Comparison of ENCODE assay signal across 23 cellular contexts in the genomic region with DNA sequence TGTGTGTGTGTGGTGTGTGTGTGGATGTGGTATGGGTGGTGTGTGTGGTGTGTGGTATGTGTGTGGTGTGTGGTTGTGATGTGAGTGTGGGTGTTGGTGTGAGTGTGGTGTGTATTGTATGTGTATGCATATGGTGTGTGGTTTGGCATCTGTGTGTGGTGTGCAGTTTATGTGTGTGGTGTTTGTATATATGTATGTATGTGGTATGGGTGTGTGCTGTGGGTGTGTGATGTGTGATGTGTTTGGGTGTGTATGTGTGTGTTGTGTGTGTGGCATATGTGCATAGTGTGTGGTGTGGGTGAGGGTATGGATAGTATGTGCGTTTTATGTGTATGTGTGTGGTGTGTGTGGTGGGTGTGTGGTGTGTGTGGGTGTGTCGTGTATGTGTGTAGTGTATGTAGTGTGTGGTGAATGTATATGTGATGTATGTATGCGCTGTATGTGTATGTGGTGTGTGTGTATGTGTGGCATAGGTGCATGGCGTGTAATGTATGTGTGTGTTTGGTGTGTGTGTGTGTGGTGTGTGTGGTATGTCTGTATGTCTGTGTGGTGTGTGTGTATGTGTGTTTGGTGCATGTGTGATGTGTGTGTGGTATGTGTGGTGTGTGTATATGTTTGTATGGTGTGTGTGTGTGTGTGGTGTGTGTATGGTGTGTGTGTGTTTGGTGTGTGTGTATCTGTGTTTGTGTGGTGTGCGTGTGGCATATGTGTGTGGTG. TPM values are rescaled to one million over a fixed set of nuclear protein-coding genes. Genes with fewer than 3 reads are reported as not detected.
DNase-seq lines count a peak whose midpoint lies in the region; ATAC-seq and TF ChIP-seq lines count a peak whose summit lies in the region.
"Had no signal": no experiment of that assay in that cellular context is flagged by ENCODE, and none has a peak within 500 bp of the region (broad histone marks: within the 10 kb centered on the region; RNA-seq: fewer than 3 reads in every experiment).

No MANE protein-coding gene starts in this region.

- POLR2A ChIA-PET in IMR-90 (lab: Charles Lee; ENCODE audit: unreplicated experiment), result no interaction called here
- POLR2A ChIA-PET in CD4-positive, alpha-beta T cell (lab: Charles Lee), result no interaction called here

- no peak overlapping the region for H2AK9ac ChIP-seq in IMR-90 (replicated peaks; ENCODE audit: low read depth, low read length, poor library complexity)

- H3K4me1 ChIP-seq in IMR-90 (ENCODE audit: control insufficient read depth, insufficient read depth, low read length), result peaks cover 4% of the 10 kb centered on the region; the same call in 1 of the 2 replicates
- peaks cover 7% of the 10 kb centered on the region for H3K4me1 ChIP-seq in mesenchymal stem cell (ENCODE audit: control insufficient read depth, insufficient read depth, low read depth, low read length)

- H2BK5ac ChIP-seq in IMR-90 (ENCODE audit: low read depth, low read length, poor library complexity, severe bottlenecking) (peak overlapping the region; percentile 93), mesenchymal stem cell (ENCODE audit: low read depth, low read length, poor library complexity, severe bottlenecking) (no peak overlapping the region)

- H3K4me1 Mint-ChIP-seq in CD4-positive, alpha-beta T cell (ENCODE audit: low read depth), result no peaks in the 10 kb centered on the region

- H2BK15ac ChIP-seq in IMR-90 (ENCODE audit: low read depth, low read length), result no peak overlapping the region
- H2BK15ac ChIP-seq in mesenchymal stem cell (ENCODE audit: low read depth, poor library complexity, severe bottlenecking), result no peak overlapping the region

- H3K27me3 Mint-ChIP-seq in CD4-positive, alpha-beta T cell, result no peaks in the 10 kb centered on the region

- TF ChIP-seq CTCF in IMR-90 (conservative IDR thresholded peaks at IDR 0.05; ENCODE audit: low read depth, low read length), result no peak
- TF ChIP-seq CTCF in CD4-positive, alpha-beta T cell (IDR thresholded peaks at IDR 0.05), result no peak

- TF ChIP-seq RAD21 in IMR-90 (IDR thresholded peaks at IDR 0.05; ENCODE audit: low read length), result no peak

- no TSS peak for BruUV-seq in IMR-90 (replicated peaks; lab: Mats Ljungman, UMichigan)

- H3K9ac ChIP-seq in IMR-90 (ENCODE audit: low read depth, low read length) (no peak overlapping the region), mesenchymal stem cell (ENCODE audit: low read length) (no peak overlapping the region)
- H3K9ac ChIP-seq: GM23248 had no signal

- H3K9me1 ChIP-seq in IMR-90 (ENCODE audit: insufficient read depth, low read length), result peaks cover 11% of the 10 kb centered on the region

- no peak overlapping the region for H3K23ac ChIP-seq in IMR-90 (ENCODE audit: low read depth, low read length)
- peak overlapping the region in 1 of 2 experiments; percentile 38 for H3K23ac ChIP-seq in mesenchymal stem cell (ENCODE audit: low read length in 2 of 2)

- intact Hi-C loops in Right ventricle myocardium inferior (cut with DNase I), result no loop called here
- intact Hi-C loops in cardiac septum (cut with DNase I), result no loop called here
- intact Hi-C loops in IMR-90 (cut with micrococcal nuclease), result no loop called here
- intact Hi-C loops in CD4-positive, alpha-beta T cell (cut with DNase I, micrococcal nuclease), result no loop called here

- no peak overlapping the region for H4K5ac ChIP-seq in IMR-90 (ENCODE audit: low read depth, low read length)

- H4K8ac ChIP-seq in IMR-90 (ENCODE audit: low read depth in 2 of 2, low read length in 2 of 2) (no peak overlapping the region), mesenchymal stem cell (ENCODE audit: low read length) (no peak overlapping the region)

- H3K79me1 ChIP-seq in IMR-90 (ENCODE audit: low read depth in 1 of 2, low read length in 2 of 2) (no peaks in the 10 kb centered on the region), mesenchymal stem cell (replicated peaks; ENCODE audit: low read length, poor library complexity, severe bottlenecking) (no peaks in the 10 kb centered on the region)

- dilution Hi-C loops in IMR-90 (cut with HindIII; ENCODE audit: low sequenced_read_pairs, unreplicated experiment), result no loop called here

- H3K18ac ChIP-seq in IMR-90 (ENCODE audit: low read depth, low read length) (no peak overlapping the region), mesenchymal stem cell (ENCODE audit: low read depth in 1 of 2, low read length in 2 of 2) (peak overlapping the region in 1 of 2 experiments; percentile 65)

- no peaks in the 10 kb centered on the region; the same call in 1 of the 2 replicates for H4K20me1 ChIP-seq in IMR-90 (ENCODE audit: insufficient read depth, low read length)

- H3K4me3 Mint-ChIP-seq in CD4-positive, alpha-beta T cell, result no peak overlapping the region

- H3K27ac ChIP-seq in IMR-90 (ENCODE audit: insufficient read depth, low read length) (no peak overlapping the region), mesenchymal stem cell (ENCODE audit: low read length, poor library complexity, severe bottlenecking) (no peak overlapping the region)
- no peak overlapping the region for H3K27ac ChIP-seq in CD4-positive, alpha-beta T cell (ENCODE audit: low read depth, low read length)
- H3K27ac ChIP-seq: C4-2B, GM23248, PC-9, SK-N-MC had no signal

- H2AFZ ChIP-seq in IMR-90 (replicated peaks; ENCODE audit: low read length, poor library complexity) (no peak overlapping the region), mesenchymal stem cell (ENCODE audit: low read depth, low read length) (no peak overlapping the region)
- H2AFZ ChIP-seq: GM23248, PC-9 had no signal

- in situ Hi-C loops in IMR-90 (cut with MboI; ENCODE audit: low sequenced_read_pairs), result no loop called here

- H2BK20ac ChIP-seq in IMR-90 (ENCODE audit: low read depth, low read length), result no peak overlapping the region

- 87% methylated on average over 3 of the region's 5 CpGs; no CpG with 5 or more reads in 1 of the 2 experiments for WGBS in IMR-90 (ENCODE audit: extremely low coverage in 2 of 2, insufficient read length in 1 of 2), 2 experiments
- WGBS in mesenchymal stem cell, result 95% methylated on average over 5 of the region's 5 CpGs

- no peaks in the 10 kb centered on the region for H3K9me3 Mint-ChIP-seq in CD4-positive, alpha-beta T cell

- ATAC-seq in Right ventricle myocardium inferior, result peak; percentile 8
- no peak for ATAC-seq in IMR-90 (ENCODE audit: low read depth)
- no peak for ATAC-seq in CD4-positive, alpha-beta T cell (ENCODE audit: poor library complexity)
- ATAC-seq: HCT116 had no signal

- H3K4me3 ChIP-seq in IMR-90 (ENCODE audit: insufficient read depth, low read depth, low read length) (no peak overlapping the region), mesenchymal stem cell (ENCODE audit: insufficient read depth in 1 of 2, low read depth in 1 of 2, low read length in 2 of 2) (no peak overlapping the region)
- H3K4me3 ChIP-seq: GM23248, PC-9, SK-N-MC had no signal

- H3K14ac ChIP-seq in IMR-90 (replicated peaks; ENCODE audit: low read depth, low read length), result no peak overlapping the region
- H3K14ac ChIP-seq in mesenchymal stem cell (ENCODE audit: low read length in 2 of 2), result peak overlapping the region in 1 of 2 experiments; percentile 81

- peaks cover 3% of the 10 kb centered on the region for H3K36me3 Mint-ChIP-seq in CD4-positive, alpha-beta T cell (ENCODE audit: low read depth)

- H3K36me3 ChIP-seq in IMR-90 (ENCODE audit: control insufficient read depth, insufficient read depth, low read length) (no peaks in the 10 kb centered on the region), mesenchymal stem cell (ENCODE audit: control insufficient read depth in 1 of 2, insufficient read depth in 2 of 2, low read depth in 1 of 2, low read length in 2 of 2) (peaks cover 0 to 1% of the 10 kb centered on the region in 2 experiments)

- H3K4ac ChIP-seq in IMR-90 (ENCODE audit: low read depth, low read length) (no peak overlapping the region), mesenchymal stem cell (ENCODE audit: low read depth in 1 of 2, low read length in 2 of 2) (no peak overlapping the region)

- peak overlapping the region; percentile 71; the same call in 1 of the 2 replicates for H2AK5ac ChIP-seq in IMR-90 (ENCODE audit: low read depth, low read length)
- H2AK5ac ChIP-seq in mesenchymal stem cell (ENCODE audit: low read length, severe bottlenecking), result no peak overlapping the region

- peaks cover 16% of the 10 kb centered on the region for H3K27me3 ChIP-seq in IMR-90 (ENCODE audit: control insufficient read depth, insufficient read depth, low read length)
- H3K27me3 ChIP-seq in mesenchymal stem cell (ENCODE audit: control insufficient read depth in 1 of 2, insufficient read depth in 1 of 2, low read length in 2 of 2), result peaks cover 21 to 25% of the 10 kb centered on the region in 2 experiments
- H3K27me3 ChIP-seq in CD4-positive, alpha-beta T cell (ENCODE audit: control insufficient read depth, insufficient read depth, low read length), result no peaks in the 10 kb centered on the region

- H2BK120ac ChIP-seq in IMR-90 (ENCODE audit: low read depth, low read length) (no peak overlapping the region), mesenchymal stem cell (ENCODE audit: low read depth, low read length) (no peak overlapping the region)

- no peak overlapping the region for H3K56ac ChIP-seq in IMR-90 (ENCODE audit: extremely low read depth, insufficient read depth, low read length)

- no peak for TF ChIP-seq POLR2A in IMR-90 (IDR thresholded peaks at IDR 0.05; ENCODE audit: low read depth, low read length)

- H4K91ac ChIP-seq in IMR-90 (ENCODE audit: insufficient read depth, low read depth, low read length) (no peak overlapping the region), mesenchymal stem cell (ENCODE audit: low read length) (peak overlapping the region; percentile 5)

- H2BK12ac ChIP-seq in mesenchymal stem cell (ENCODE audit: low read length in 2 of 2), result no peak overlapping the region

- CTCF ChIA-PET in IMR-90 (lab: Yijun Ruan, JAX), result no interaction called here
- CTCF ChIA-PET in CD4-positive, alpha-beta T cell (lab: Charles Lee), result no interaction called here

- DNase-seq in Right ventricle myocardium inferior (ENCODE audit: missing footprints), result no peak
- DNase-seq in cardiac septum (ENCODE audit: low spot score), result no peak
- DNase-seq in IMR-90, result no peak
- no peak for DNase-seq in mesenchymal stem cell
- DNase-seq in NCI-H1105 (lab: John Stamatoyannopoulos, UW), result no peak
- DNase-seq in COR-L47 (lab: John Stamatoyannopoulos, UW), result no peak
- DNase-seq in CD4-positive, alpha-beta T cell, result no peak
- DNase-seq: DMS79, GM23248, KBM-7, NCI-H1092, NCI-H1436 treated with DMSO at 0.1 percent for 48 hours, NCI-H2029, NCI-H2227 treated with DMSO at 0.1 percent for 48 hours, NCI-H510A, NCI-H748 treated with DMSO at 0.1 percent for 48 hours, PC-9, RPMI8226, SHP77 treated with DMSO at 0.1 percent for 48 hours, SW 1271 had no signal

- H3K4me2 ChIP-seq in IMR-90 (ENCODE audit: low read depth, low read length), result no peak overlapping the region
- no peak overlapping the region for H3K4me2 ChIP-seq in mesenchymal stem cell (ENCODE audit: low read length, poor library complexity, severe bottlenecking)
- H3K4me2 ChIP-seq: PC-9 had no signal

- no peak overlapping the region for H3K27ac Mint-ChIP-seq in CD4-positive, alpha-beta T cell

- no peaks in the 10 kb centered on the region for H3K9me3 ChIP-seq in IMR-90 (ENCODE audit: control insufficient read depth, insufficient read depth, low read length)
- no peaks in the 10 kb centered on the region for H3K9me3 ChIP-seq in mesenchymal stem cell (ENCODE audit: control insufficient read depth, low read length)
- H3K9me3 ChIP-seq in CD4-positive, alpha-beta T cell (ENCODE audit: control insufficient read depth, low read length), result no peaks in the 10 kb centered on the region

RNA-seq across cellular contexts. Expression of a gene that starts 58.0 kb away (rescaled TPM):
- total RNA-seq in Right ventricle myocardium inferior, result not detected
- 0.16 TPM for total RNA-seq in cardiac septum
- total RNA-seq in IMR-90 (2012; rRNA removed), result under 0.01 TPM in 2 replicates
- polyA plus RNA-seq in IMR-90 (2012; rRNA removed), result 0.09 and 0.17 TPM in 2 replicates
- polyA plus RNA-seq in IMR-90 (2012; cell fraction: cytosol; rRNA removed), result 0.02 and 0.04 TPM in 2 replicates
- polyA plus RNA-seq in IMR-90 (2012; cell fraction: nucleus; rRNA removed; ENCODE audit: low replicate concordance), result 0.41 and 0.62 TPM in 2 replicates
- 0.39 TPM for polyA plus RNA-seq in mesenchymal stem cell (2013, experiment 1 of 2)
- polyA plus RNA-seq in mesenchymal stem cell (2013, experiment 2 of 2), result 0.42 TPM
- total RNA-seq in CD4-positive, alpha-beta T cell, result 1 to 10 TPM; 3.2 to 3.4 TPM
- total RNA-seq: GM23248 had no signal
- polyA plus RNA-seq: GM23248 had no signal
